ENCODE assay signal across 17 cellular contexts in genomic region chr14:61048640-61049039, GRCh38.
"Had no signal": no experiment of that assay in that cellular context is flagged by ENCODE, and none has a peak within 500 bp of the region (broad histone marks: within the 10 kb centered on the region; RNA-seq: fewer than 3 reads in every experiment).

No MANE protein-coding gene starts in this region.

- H3K4me1 Mint-ChIP-seq: central memory CD8-positive, alpha-beta T cell; stimulated activated memory B cell treated with anti-CD40 and anti-IgM and Interleukin-4, amounts not matched to agents 10 μg/mL and 1 μg/mL and 100 μg/mL, for 72 hours had no signal

- H3K4me3 ChIP-seq: pancreas, tibial nerve, uterus had no signal

- ATAC-seq: pancreas; stimulated activated memory B cell treated with anti-CD40 and anti-IgM and Interleukin-4, amounts not matched to agents 10 μg/mL and 1 μg/mL and 100 μg/mL, for 72 hours; WTC11 had no signal

- H3K27ac Mint-ChIP-seq: activated naive CD8-positive, alpha-beta T cell; activated T-cell treated with anti-CD3 and anti-CD28 coated beads, Interleukin-2, amount 50 U/mL, for 72 hours; stimulated activated memory B cell treated with anti-CD40 and anti-IgM and Interleukin-4, amounts not matched to agents 10 μg/mL and 1 μg/mL and 100 μg/mL, for 72 hours; T-helper 1 cell treated with Interleukin-12 subunit alpha and Interleukin-12 subunit beta and Interleukin-4 antibody, amounts not matched to agents 30 μg/mL and 1 μg/mL, for 36 hours; WTC11 had no signal

- H3K27me3 Mint-ChIP-seq: activated naive CD8-positive, alpha-beta T cell; central memory CD8-positive, alpha-beta T cell; stimulated activated memory B cell treated with anti-CD40 and anti-IgM and Interleukin-4, amounts not matched to agents 10 μg/mL and 1 μg/mL and 100 μg/mL, for 72 hours had no signal

- DNase-seq: activated CD4-positive, alpha-beta T cell treated with anti-CD3 and anti-CD28 coated beads for 48 hours; activated CD8-positive, alpha-beta memory T cell treated with anti-CD3 and anti-CD28 coated beads, Interleukin-2, amount 50 U/mL, for 48 hours; activated gamma-delta T cell treated with Interleukin-2 at 50 U/mL for 16 hours; activated T-cell treated with anti-CD3 and anti-CD28 coated beads, Interleukin-2, amount 50 U/mL, for 72 hours; brain microvascular endothelial cell; cortex of kidney; effector CD8-positive, alpha-beta T cell; mammary epithelial cell; pancreas; stimulated activated CD4-positive, alpha-beta T cell treated with anti-CD3 and anti-CD28 coated beads, Interleukin-12 subunit alpha, Interleukin-12 subunit beta, amount 100 ng/mL, for 4 hours; uterus had no signal

- H3K4me3 Mint-ChIP-seq: activated naive CD8-positive, alpha-beta T cell; activated T-cell treated with anti-CD3 and anti-CD28 coated beads, Interleukin-2, amount 50 U/mL, for 72 hours; central memory CD8-positive, alpha-beta T cell; stimulated activated memory B cell treated with anti-CD40 and anti-IgM and Interleukin-4, amounts not matched to agents 10 μg/mL and 1 μg/mL and 100 μg/mL, for 72 hours; T-helper 1 cell treated with Interleukin-12 subunit alpha and Interleukin-12 subunit beta and Interleukin-4 antibody, amounts not matched to agents 30 μg/mL and 1 μg/mL, for 36 hours; WTC11 had no signal

- H3K9me3 Mint-ChIP-seq: central memory CD8-positive, alpha-beta T cell had no signal
